In genomic region chr7:47572101-47572460, GRCh38 we compare ENCODE assay signal across 10 cellular contexts. TPM values are rescaled to one million over a fixed set of nuclear protein-coding genes. Genes with fewer than 3 reads are reported as not detected.
A peak's percentile ranks its signal among the peaks of the same experiment; 100 is the strongest.
DNase-seq lines count a peak whose midpoint lies in the region; ATAC-seq and TF ChIP-seq lines count a peak whose summit lies in the region.
"Had no signal": no experiment of that assay in that cellular context is flagged by ENCODE, and none has a peak within 500 bp of the region (broad histone marks: within the 10 kb centered on the region; RNA-seq: fewer than 3 reads in every experiment).

No MANE protein-coding gene starts in this region.

- H2BK12ac ChIP-seq in trophoblast cell (ENCODE audit: low read length): peak overlapping the region; percentile 31

- H4K12ac ChIP-seq in trophoblast cell (ENCODE audit: low read depth, low read length): no peak overlapping the region

- peaks cover 27% of the 10 kb centered on the region for H3K79me2 ChIP-seq in trophoblast cell (ENCODE audit: control insufficient read depth, insufficient read depth, low read length, poor library complexity)

- peak overlapping the region; percentile 4 for H4K8ac ChIP-seq in trophoblast cell (ENCODE audit: low read depth, low read length)

- H3K27ac Mint-ChIP-seq in natural killer cell treated with Interleukin-12 subunit alpha and Interleukin-12 subunit beta and Interleukin-15 and Interleukin-18, amount 100 ng/mL, for 72 hours: no peak overlapping the region
- H3K27ac Mint-ChIP-seq: activated T-cell treated with anti-CD3 and anti-CD28 coated beads, Interleukin-2, amount 50 U/mL, for 24 hours had no signal

- no peak overlapping the region for H3K9ac ChIP-seq in trophoblast cell (ENCODE audit: low read length)

- no peak overlapping the region for H3K23ac ChIP-seq in trophoblast cell (ENCODE audit: low read length)

- peak overlapping the region; percentile 88 for H3K27ac ChIP-seq in RWPE2 (ENCODE audit: poor library complexity, severe bottlenecking)
- H3K27ac ChIP-seq in trophoblast cell (ENCODE audit: low read depth, low read length): peak overlapping the region; percentile 29

- H3K9me3 ChIP-seq in BE2C: no peaks in the 10 kb centered on the region
- no peaks in the 10 kb centered on the region for H3K9me3 ChIP-seq in RWPE2 (ENCODE audit: severe bottlenecking)
- H3K9me3 ChIP-seq in trophoblast cell (ENCODE audit: insufficient read depth, low read depth, low read length): no peaks in the 10 kb centered on the region

- no peaks in the 10 kb centered on the region for H3K9me3 Mint-ChIP-seq in natural killer cell treated with Interleukin-12 subunit alpha and Interleukin-12 subunit beta and Interleukin-15 and Interleukin-18, amount 100 ng/mL, for 72 hours
- H3K9me3 Mint-ChIP-seq: activated T-cell treated with anti-CD3 and anti-CD28 coated beads, Interleukin-2, amount 50 U/mL, for 24 hours had no signal

- H3K18ac ChIP-seq in trophoblast cell (ENCODE audit: low read length): peak overlapping the region; percentile 44

- H3K14ac ChIP-seq in trophoblast cell (ENCODE audit: low read length): peak overlapping the region; percentile 52

- H3K27me3 ChIP-seq in BE2C (no peaks in the 10 kb centered on the region), RWPE2 (ENCODE audit: insufficient read depth, poor library complexity, severe bottlenecking) (no peaks in the 10 kb centered on the region), trophoblast cell (ENCODE audit: insufficient read depth, low read length) (no peaks in the 10 kb centered on the region)

- peaks cover 9 to 18% of the 10 kb centered on the region in 2 donors for H3K27me3 Mint-ChIP-seq in natural killer cell treated with Interleukin-12 subunit alpha and Interleukin-12 subunit beta and Interleukin-15 and Interleukin-18, amount 100 ng/mL, for 72 hours

- WGBS in trophoblast cell (ENCODE audit: extremely low coverage, insufficient coverage, insufficient read length): no CpG with 5 or more reads among the region's 14 CpGs

- H2BK5ac ChIP-seq in trophoblast cell (ENCODE audit: low read depth, low read length, poor library complexity): peak overlapping the region; percentile 10

- H2AK5ac ChIP-seq in trophoblast cell (ENCODE audit: low read length): peak overlapping the region; percentile 65

- no peaks in the 10 kb centered on the region for H3K36me3 ChIP-seq in BE2C
- H3K36me3 ChIP-seq in RWPE2 (ENCODE audit: low read depth): peaks cover 40% of the 10 kb centered on the region
- peaks cover 37% of the 10 kb centered on the region in 2 experiments for H3K36me3 ChIP-seq in trophoblast cell (ENCODE audit: control insufficient read depth in 1 of 2, insufficient read depth in 2 of 2, low read length in 2 of 2)

- H3K4ac ChIP-seq in trophoblast cell (ENCODE audit: low read depth, low read length): peak overlapping the region; percentile 81

- H3K4me3 ChIP-seq in BE2C (ENCODE audit: low read depth, low read length) (peak overlapping the region; percentile 47; the same call in 1 of the 2 replicates), RWPE2 (ENCODE audit: severe bottlenecking) (no peak overlapping the region), fibroblast of villous mesenchyme (ENCODE audit: low read depth, low read length) (peak overlapping the region; percentile 2), trophoblast cell (ENCODE audit: low read depth, low read length) (no peak overlapping the region)

- TF ChIP-seq CTCF in BE2C (IDR thresholded peaks at IDR 0.05; ENCODE audit: low read depth, low read length) (peak; percentile 2; the same call in 1 of the 2 replicates), RWPE2 (IDR thresholded peaks at IDR 0.05; ENCODE audit: poor library complexity, severe bottlenecking) (no peak), fibroblast of villous mesenchyme (IDR thresholded peaks at IDR 0.05; ENCODE audit: insufficient read depth, low read depth, low read length) (no peak)

- H2AFZ ChIP-seq in trophoblast cell (ENCODE audit: insufficient read depth, low read length, poor library complexity): no peak overlapping the region

- H3K36me3 Mint-ChIP-seq in natural killer cell treated with Interleukin-12 subunit alpha and Interleukin-12 subunit beta and Interleukin-15 and Interleukin-18, amount 100 ng/mL, for 72 hours: no peaks in the 10 kb centered on the region
- H3K36me3 Mint-ChIP-seq: CD8-positive, alpha-beta memory T cell had no signal

- H3K4me1 ChIP-seq in BE2C (peaks cover 22% of the 10 kb centered on the region), RWPE2 (ENCODE audit: insufficient read depth, poor library complexity, severe bottlenecking) (peaks cover 49% of the 10 kb centered on the region), trophoblast cell (ENCODE audit: control insufficient read depth in 1 of 2, insufficient read depth in 2 of 2, low read length in 2 of 2) (peaks cover 34 to 36% of the 10 kb centered on the region in 2 experiments)

- peaks cover 36% of the 10 kb centered on the region for H3K79me1 ChIP-seq in trophoblast cell (ENCODE audit: low read length)

- no peak; the same call in 2 of the 3 replicates for ATAC-seq in RWPE2 (ENCODE audit: low read depth)
- no peak for ATAC-seq in HG02610 (IDR thresholded peaks at IDR 0.05; ENCODE audit: unreplicated experiment)
- ATAC-seq in HG02571 (IDR thresholded peaks at IDR 0.05; ENCODE audit: unreplicated experiment): no peak
- ATAC-seq in natural killer cell treated with Interleukin-12 subunit alpha and Interleukin-12 subunit beta and Interleukin-15 and Interleukin-18, amount 100 ng/mL, for 72 hours: no peak

- H3K4me2 ChIP-seq in trophoblast cell (ENCODE audit: low read length): no peak overlapping the region

- no peak overlapping the region for H3K4me3 Mint-ChIP-seq in natural killer cell treated with Interleukin-12 subunit alpha and Interleukin-12 subunit beta and Interleukin-15 and Interleukin-18, amount 100 ng/mL, for 72 hours
- H3K4me3 Mint-ChIP-seq: activated T-cell treated with anti-CD3 and anti-CD28 coated beads, Interleukin-2, amount 50 U/mL, for 24 hours; CD8-positive, alpha-beta memory T cell had no signal

- H3K4me1 Mint-ChIP-seq in natural killer cell treated with Interleukin-12 subunit alpha and Interleukin-12 subunit beta and Interleukin-15 and Interleukin-18, amount 100 ng/mL, for 72 hours (ENCODE audit: low read depth in 2 of 2): peaks cover 0 to 3% of the 10 kb centered on the region in 2 donors
- H3K4me1 Mint-ChIP-seq: CD8-positive, alpha-beta memory T cell had no signal

- peak overlapping the region; percentile 44 for H2BK120ac ChIP-seq in trophoblast cell (ENCODE audit: insufficient read depth, low read length, poor library complexity)

- peak overlapping the region; percentile 64 for H4K91ac ChIP-seq in trophoblast cell (ENCODE audit: low read depth, low read length)

- DNase-seq in BE2C (no peak), RWPE2 (ENCODE audit: low spot score) (no peak), fibroblast of villous mesenchyme (ENCODE audit: low read depth) (no peak), trophoblast cell (peak in 1 of 2 donors; percentile 42), EL (no peak)
- no peak for DNase-seq in natural killer cell treated with Interleukin-12 subunit alpha and Interleukin-12 subunit beta and Interleukin-15 and Interleukin-18, amount 100 ng/mL, for 72 hours (ENCODE audit: low spot score)
- DNase-seq: activated T-cell treated with anti-CD3 and anti-CD28 coated beads, Interleukin-2, amount 50 U/mL, for 24 hours; CD8-positive, alpha-beta memory T cell had no signal

RNA-seq across cellular contexts. Expression of gene TNS3, which starts 9.8 kb away (rescaled TPM):
- 1.2 TPM for polyA plus RNA-seq in BE2C (2012; ENCODE audit: insufficient read depth, insufficient read length, low read depth)
- total RNA-seq in fibroblast of villous mesenchyme: 120 and 202 TPM in 2 replicates
- 85.9 and 86.5 TPM in 2 replicates for polyA plus RNA-seq in trophoblast cell (2013)
- under 1 TPM in 1 of 2 donors, not detected in 1; 0.50 TPM for total RNA-seq in natural killer cell treated with Interleukin-12 subunit alpha and Interleukin-12 subunit beta and Interleukin-15 and Interleukin-18, amount 100 ng/mL, for 72 hours
- polyA plus RNA-seq: CD8-positive, alpha-beta memory T cell had no signal

Comparison
In these comparisons a context has a peak if more than half of its experiments do, and no peak if none do; other contexts are left out.
1. H3K4me3 ChIP-seq: peak in BE2C (single experiment) and fibroblast of villous mesenchyme (single experiment); none in RWPE2 (single experiment) and trophoblast cell (single experiment).
2. RNA of gene TNS3, which starts 9.8 kb away (total RNA-seq): 120 to 202 TPM in fibroblast of villous mesenchyme; 0.50 TPM in natural killer cell treated with Interleukin-12 subunit alpha and Interleukin-12 subunit beta and Interleukin-15 and Interleukin-18, amount 100 ng/mL, for 72 hours; every median in the first group is over 10 times any median in the second.